ENCODE assay signal across 39 cellular contexts in the genomic region with DNA sequence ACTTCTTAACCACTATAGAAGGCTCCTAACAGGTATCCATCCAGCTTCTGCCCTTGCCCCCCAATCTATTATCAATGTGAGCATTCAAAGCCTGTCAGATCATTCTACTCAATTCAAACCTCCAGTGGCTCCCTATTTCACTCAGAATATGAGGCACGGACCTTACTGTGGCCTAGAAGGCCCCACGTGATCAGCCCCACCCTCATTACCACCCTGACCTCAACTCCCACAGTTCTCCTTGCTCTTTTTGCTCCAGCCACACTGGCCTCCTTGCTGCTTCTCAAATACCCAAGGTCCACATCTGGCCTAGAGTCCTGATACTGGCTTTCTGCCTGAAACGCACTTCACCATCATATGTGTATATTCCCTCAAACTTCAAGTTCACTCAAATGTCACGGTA.
"Had no signal": no experiment of that assay in that cellular context is flagged by ENCODE, and none has a peak within 500 bp of the region (broad histone marks: within the 10 kb centered on the region; RNA-seq: fewer than 3 reads in every experiment).

No MANE protein-coding gene starts in this region.

- H3K4me3 ChIP-seq: adrenal gland, ascending aorta, body of pancreas, breast epithelium, cardiac muscle cell had no signal

- H3K27me3 Mint-ChIP-seq: activated naive CD4-positive, alpha-beta T cell treated with anti-CD3 and anti-CD28 coated beads, Interleukin-2, amount 10 ng/mL, durations not matched to agents 7 days and 5 days; activated naive CD4-positive, alpha-beta T cell treated with anti-CD3 and anti-CD28 coated beads, Interleukin-2, amount 50 U/mL, for 24 hours; activated naive CD8-positive, alpha-beta T cell; activated naive CD8-positive, alpha-beta T cell treated with anti-CD3 and anti-CD28 coated beads for 36 hours; activated naive CD8-positive, alpha-beta T cell treated with anti-CD3 and anti-CD28 coated beads, Interleukin-2, amount 10 ng/mL, durations not matched to agents 7 days and 5 days; activated naive CD8-positive, alpha-beta T cell treated with anti-CD3 and anti-CD28 coated beads, Interleukin-2, amount 50 U/mL, for 24 hours; activated T-cell treated with anti-CD3 and anti-CD28 coated beads, Interleukin-2, amount 50 U/mL, for 24 hours; activated T-helper 17 cell treated with anti-CD3 and anti-CD28 coated beads, Interleukin-2, amount 50 U/mL, for 72 hours; brain; central memory CD8-positive, alpha-beta T cell had no signal

- H3K9me3 ChIP-seq: adrenal gland, body of pancreas had no signal

- H3K27ac ChIP-seq: adrenal gland, ascending aorta, body of pancreas, brain microvascular endothelial cell, breast epithelium, cardiac muscle cell had no signal

- H3K27me3 ChIP-seq: adrenal gland, ascending aorta, body of pancreas, brain microvascular endothelial cell, breast epithelium, cardiac muscle cell had no signal

- H3K36me3 ChIP-seq: brain microvascular endothelial cell, breast epithelium, cardiac muscle cell had no signal

- H3K27ac Mint-ChIP-seq: activated naive CD4-positive, alpha-beta T cell treated with anti-CD3 and anti-CD28 coated beads for 36 hours; activated naive CD4-positive, alpha-beta T cell treated with anti-CD3 and anti-CD28 coated beads, Interleukin-2, amount 10 ng/mL, durations not matched to agents 7 days and 5 days; activated naive CD4-positive, alpha-beta T cell treated with anti-CD3 and anti-CD28 coated beads, Interleukin-2, amount 50 U/mL, for 24 hours; activated naive CD4-positive, alpha-beta T cell treated with anti-CD3 and anti-CD28 coated beads, Interleukin-2, amount 50 U/mL, for 72 hours; activated naive CD8-positive, alpha-beta T cell; activated naive CD8-positive, alpha-beta T cell treated with anti-CD3 and anti-CD28 coated beads for 36 hours; activated naive CD8-positive, alpha-beta T cell treated with anti-CD3 and anti-CD28 coated beads, Interleukin-2, amount 10 ng/mL, durations not matched to agents 7 days and 5 days; activated naive CD8-positive, alpha-beta T cell treated with anti-CD3 and anti-CD28 coated beads, Interleukin-2, amount 50 U/mL, for 24 hours; activated T-cell treated with anti-CD3 and anti-CD28 coated beads, Interleukin-2, amount 50 U/mL, for 24 hours; activated T-cell treated with anti-CD3 and anti-CD28 coated beads, Interleukin-2, amount 50 U/mL, for 72 hours; activated T-helper 1 cell treated with anti-CD3 and anti-CD28 coated beads, Interleukin-12 subunit alpha, Interleukin-12 subunit beta, Interleukin-2, Interleukin-4 antibody, amounts not matched to agents 30 ng/mL and 10 ng/mL and 1 ng/mL, durations not matched to agents 14 hours and 24 hours and 36 hours; activated T-helper 17 cell treated with anti-CD3 and anti-CD28 coated beads, Interleukin-2, amount 50 U/mL, for 72 hours; activated T-helper 2 cell treated with anti-CD3 and anti-CD28 coated beads, Interferon-gamma antibody, Interleukin-2, Interleukin-4, amounts not matched to agents 10 μg/mL and 5 μg/mL and 100 μg/mL, durations not matched to agents 14 hours and 24 hours and 36 hours; brain had no signal

- DNase-seq: activated effector memory CD4-positive, alpha-beta T cell treated with anti-CD3 and anti-CD28 coated beads, Interleukin-2, amount 50 U/mL, for 16 hours; activated effector memory CD4-positive, alpha-beta T cell treated with Interleukin-2 at 50 U/mL for 16 hours; activated gamma-delta T cell; activated gamma-delta T cell treated with Interleukin-2 at 50 U/mL for 16 hours; activated naive CD4-positive, alpha-beta T cell; activated naive CD4-positive, alpha-beta T cell treated with anti-CD3 and anti-CD28 coated beads for 36 hours; activated naive CD4-positive, alpha-beta T cell treated with anti-CD3 and anti-CD28 coated beads, Interleukin-2, amount 10 ng/mL, durations not matched to agents 7 days and 5 days; activated naive CD4-positive, alpha-beta T cell treated with anti-CD3 and anti-CD28 coated beads, Interleukin-2, amount 50 U/mL, for 16 hours; activated naive CD4-positive, alpha-beta T cell treated with Interleukin-2 at 50 U/mL for 16 hours; activated naive CD8-positive, alpha-beta T cell treated with anti-CD3 and anti-CD28 coated beads for 36 hours; activated naive CD8-positive, alpha-beta T cell treated with anti-CD3 and anti-CD28 coated beads, Interleukin-2, amount 10 ng/mL, durations not matched to agents 7 days and 5 days; activated naive CD8-positive, alpha-beta T cell treated with anti-CD3 and anti-CD28 coated beads, Interleukin-2, amount 50 U/mL, for 24 hours; activated T-cell treated with anti-CD3 and anti-CD28 coated beads, Interleukin-2, amount 50 U/mL, for 24 hours; activated T-cell treated with anti-CD3 and anti-CD28 coated beads, Interleukin-2, amount 50 U/mL, for 4 hours; activated T-cell treated with anti-CD3 and anti-CD28 coated beads, Interleukin-2, amount 50 U/mL, for 48 hours; activated T-cell treated with anti-CD3 and anti-CD28 coated beads, Interleukin-2, amount 50 U/mL, for 72 hours; adrenal gland; amniotic stem cell; amygdala; anterior cingulate cortex; aorta; body of pancreas; brain microvascular endothelial cell; caudate nucleus; central memory CD4-positive, alpha-beta T cell; cerebellar nuclear complex had no signal

- H3K4me3 Mint-ChIP-seq: activated naive CD4-positive, alpha-beta T cell treated with anti-CD3 and anti-CD28 coated beads for 36 hours; activated naive CD4-positive, alpha-beta T cell treated with anti-CD3 and anti-CD28 coated beads, Interleukin-2, amount 10 ng/mL, durations not matched to agents 7 days and 5 days; activated naive CD4-positive, alpha-beta T cell treated with anti-CD3 and anti-CD28 coated beads, Interleukin-2, amount 50 U/mL, for 24 hours; activated naive CD8-positive, alpha-beta T cell; activated naive CD8-positive, alpha-beta T cell treated with anti-CD3 and anti-CD28 coated beads for 36 hours; activated naive CD8-positive, alpha-beta T cell treated with anti-CD3 and anti-CD28 coated beads, Interleukin-2, amount 10 ng/mL, durations not matched to agents 7 days and 5 days; activated naive CD8-positive, alpha-beta T cell treated with anti-CD3 and anti-CD28 coated beads, Interleukin-2, amount 50 U/mL, for 24 hours; activated T-cell treated with anti-CD3 and anti-CD28 coated beads, Interleukin-2, amount 50 U/mL, for 24 hours; activated T-cell treated with anti-CD3 and anti-CD28 coated beads, Interleukin-2, amount 50 U/mL, for 4 hours; activated T-cell treated with anti-CD3 and anti-CD28 coated beads, Interleukin-2, amount 50 U/mL, for 72 hours; activated T-helper 1 cell treated with anti-CD3 and anti-CD28 coated beads, Interleukin-12 subunit alpha, Interleukin-12 subunit beta, Interleukin-2, Interleukin-4 antibody, amounts not matched to agents 30 ng/mL and 10 ng/mL and 1 ng/mL, durations not matched to agents 14 hours and 24 hours and 36 hours; activated T-helper 17 cell treated with anti-CD3 and anti-CD28 coated beads, Interleukin-2, amount 50 U/mL, for 72 hours; brain; central memory CD8-positive, alpha-beta T cell had no signal

- ATAC-seq: activated naive CD4-positive, alpha-beta T cell treated with anti-CD3 and anti-CD28 coated beads, Interleukin-2, amount 50 U/mL, for 72 hours; activated naive CD8-positive, alpha-beta T cell treated with anti-CD3 and anti-CD28 coated beads, Interleukin-2, amount 50 U/mL, for 24 hours; activated T-cell treated with anti-CD3 and anti-CD28 coated beads, Interleukin-2, amount 50 U/mL, for 4 hours; activated T-cell treated with anti-CD3 and anti-CD28 coated beads, Interleukin-2, amount 50 U/mL, for 72 hours; activated T-helper 17 cell treated with anti-CD3 and anti-CD28 coated beads, Interleukin-2, amount 50 U/mL, for 72 hours; body of pancreas had no signal

- H3K4me1 Mint-ChIP-seq: activated naive CD4-positive, alpha-beta T cell treated with anti-CD3 and anti-CD28 coated beads, Interleukin-2, amount 10 ng/mL, durations not matched to agents 7 days and 5 days; activated naive CD8-positive, alpha-beta T cell treated with anti-CD3 and anti-CD28 coated beads for 36 hours; activated T-helper 17 cell treated with anti-CD3 and anti-CD28 coated beads, Interleukin-2, amount 50 U/mL, for 72 hours; brain had no signal

- H3K9me3 Mint-ChIP-seq: activated naive CD4-positive, alpha-beta T cell treated with anti-CD3 and anti-CD28 coated beads for 36 hours; activated naive CD4-positive, alpha-beta T cell treated with anti-CD3 and anti-CD28 coated beads, Interleukin-2, amount 10 ng/mL, durations not matched to agents 7 days and 5 days; activated naive CD4-positive, alpha-beta T cell treated with anti-CD3 and anti-CD28 coated beads, Interleukin-2, amount 50 U/mL, for 24 hours; activated naive CD4-positive, alpha-beta T cell treated with anti-CD3 and anti-CD28 coated beads, Interleukin-2, amount 50 U/mL, for 72 hours; activated naive CD8-positive, alpha-beta T cell treated with anti-CD3 and anti-CD28 coated beads, Interleukin-2, amount 50 U/mL, for 24 hours; activated T-cell treated with anti-CD3 and anti-CD28 coated beads, Interleukin-2, amount 50 U/mL, for 4 hours; activated T-helper 1 cell treated with anti-CD3 and anti-CD28 coated beads, Interleukin-12 subunit alpha, Interleukin-12 subunit beta, Interleukin-2, Interleukin-4 antibody, amounts not matched to agents 30 ng/mL and 10 ng/mL and 1 ng/mL, durations not matched to agents 14 hours and 24 hours and 36 hours; activated T-helper 17 cell treated with anti-CD3 and anti-CD28 coated beads, Interleukin-2, amount 50 U/mL, for 72 hours; central memory CD8-positive, alpha-beta T cell had no signal

- H3K4me1 ChIP-seq: adrenal gland, ascending aorta, body of pancreas, breast epithelium had no signal

- FAIRE-seq: astrocyte, bronchial epithelial cell had no signal
